ENCODE assay signal across 24 cellular contexts in the genomic region with DNA sequence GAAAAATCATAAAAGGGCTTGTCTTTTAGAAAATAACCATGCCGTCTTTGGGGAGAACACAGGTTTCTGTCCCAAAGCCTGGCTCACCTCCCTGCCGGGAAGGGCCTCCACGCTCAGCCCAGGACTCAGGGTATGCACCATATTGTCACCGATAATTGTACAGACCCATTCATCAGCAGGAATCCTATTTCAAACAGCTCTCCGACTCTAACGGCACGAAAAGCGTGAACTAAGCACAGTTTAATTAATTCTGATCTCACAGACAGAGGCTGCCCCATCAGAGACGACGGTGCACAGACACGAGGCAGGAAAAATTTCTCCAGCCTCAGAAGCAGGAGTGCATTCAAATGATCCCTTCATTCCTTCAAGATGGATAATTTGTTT.
"Had no signal": no experiment of that assay in that cellular context is flagged by ENCODE, and none has a peak within 500 bp of the region (broad histone marks: within the 10 kb centered on the region; RNA-seq: fewer than 3 reads in every experiment).

No MANE protein-coding gene starts in this region.

- H2AFZ ChIP-seq: hepatocyte had no signal

- H3K9me3 ChIP-seq: esophagus muscularis mucosa, mucosa of descending colon, tibial nerve had no signal

- H3K4me3 ChIP-seq: esophagus muscularis mucosa, hepatocyte, mucosa of descending colon, SK-N-MC, tibial nerve had no signal

- H3K4me2 ChIP-seq: hepatocyte had no signal

- DNase-seq: activated CD4-positive, alpha-beta T cell treated with anti-CD3 and anti-CD28 coated beads for 48 hours; activated CD4-positive, alpha-beta T cell treated with anti-CD3 and anti-CD28 coated beads, Interleukin-2, amount 50 U/mL, for 48 hours; activated CD8-positive, alpha-beta memory T cell treated with anti-CD3 and anti-CD28 coated beads, Interleukin-2, amount 50 U/mL, for 4 hours; activated gamma-delta T cell treated with Interleukin-2 at 50 U/mL for 16 hours; activated naive CD4-positive, alpha-beta T cell treated with anti-CD3 and anti-CD28 coated beads, Interleukin-2, amount 50 U/mL, for 16 hours; activated T-cell treated with anti-CD3 and anti-CD28 coated beads, Interleukin-2, amount 50 U/mL, for 24 hours; amniotic stem cell; foreskin keratinocyte; islet precursor cell; left ventricle myocardium superior; mucosa of descending colon; nephron progenitor cell; stimulated activated CD4-positive, alpha-beta T cell treated with anti-CD3 and anti-CD28 coated beads, Interleukin-15, amount 100 ng/mL, for 24 hours; stimulated activated CD4-positive, alpha-beta T cell treated with anti-CD3 and anti-CD28 coated beads, Interleukin-2, amount 100 ng/mL, for 24 hours; stimulated activated naive CD4-positive, alpha-beta T cell; T-helper 9 cell had no signal

- H3K36me3 ChIP-seq: esophagus muscularis mucosa, tibial nerve had no signal

- H3K27ac Mint-ChIP-seq: activated T-cell treated with anti-CD3 and anti-CD28 coated beads, Interleukin-2, amount 50 U/mL, for 24 hours; activated T-helper 17 cell treated with anti-CD3 and anti-CD28 coated beads, Interleukin-2, amount 50 U/mL, for 72 hours; dendritic cell treated with granulocyte-macrophage colony-stimulating factor and Interleukin-4, amounts not matched to agents 40 ng/mL and 50 ng/mL, for 4 days; nephron progenitor cell had no signal

- ATAC-seq: activated T-helper 17 cell treated with anti-CD3 and anti-CD28 coated beads, Interleukin-2, amount 50 U/mL, for 72 hours; foreskin keratinocyte; mucosa of descending colon had no signal

- H3K27me3 ChIP-seq: esophagus muscularis mucosa, foreskin keratinocyte, hepatocyte, tibial nerve had no signal

- H3K4me1 Mint-ChIP-seq: central memory CD8-positive, alpha-beta T cell had no signal

- H3K4me3 Mint-ChIP-seq: activated T-cell treated with anti-CD3 and anti-CD28 coated beads, Interleukin-2, amount 50 U/mL, for 24 hours; activated T-helper 17 cell treated with anti-CD3 and anti-CD28 coated beads, Interleukin-2, amount 50 U/mL, for 72 hours; central memory CD8-positive, alpha-beta T cell; dendritic cell treated with granulocyte-macrophage colony-stimulating factor and Interleukin-4, amounts not matched to agents 40 ng/mL and 50 ng/mL, for 4 days; nephron progenitor cell had no signal

- H3K27me3 Mint-ChIP-seq: activated T-cell treated with anti-CD3 and anti-CD28 coated beads, Interleukin-2, amount 50 U/mL, for 24 hours; central memory CD8-positive, alpha-beta T cell; dendritic cell treated with granulocyte-macrophage colony-stimulating factor and Interleukin-4, amounts not matched to agents 40 ng/mL and 50 ng/mL, for 4 days had no signal

- H3K27ac ChIP-seq: esophagus muscularis mucosa, foreskin keratinocyte, hepatocyte, SK-N-MC, VCaP had no signal

- H3K9me3 Mint-ChIP-seq: activated T-cell treated with anti-CD3 and anti-CD28 coated beads, Interleukin-2, amount 50 U/mL, for 24 hours; dendritic cell treated with granulocyte-macrophage colony-stimulating factor and Interleukin-4, amounts not matched to agents 40 ng/mL and 50 ng/mL, for 4 days; nephron progenitor cell had no signal

- H3K4me1 ChIP-seq: foreskin keratinocyte had no signal

- H3K79me2 ChIP-seq: hepatocyte had no signal
